ENCODE assay signal across 9 cellular contexts in the genomic region with DNA sequence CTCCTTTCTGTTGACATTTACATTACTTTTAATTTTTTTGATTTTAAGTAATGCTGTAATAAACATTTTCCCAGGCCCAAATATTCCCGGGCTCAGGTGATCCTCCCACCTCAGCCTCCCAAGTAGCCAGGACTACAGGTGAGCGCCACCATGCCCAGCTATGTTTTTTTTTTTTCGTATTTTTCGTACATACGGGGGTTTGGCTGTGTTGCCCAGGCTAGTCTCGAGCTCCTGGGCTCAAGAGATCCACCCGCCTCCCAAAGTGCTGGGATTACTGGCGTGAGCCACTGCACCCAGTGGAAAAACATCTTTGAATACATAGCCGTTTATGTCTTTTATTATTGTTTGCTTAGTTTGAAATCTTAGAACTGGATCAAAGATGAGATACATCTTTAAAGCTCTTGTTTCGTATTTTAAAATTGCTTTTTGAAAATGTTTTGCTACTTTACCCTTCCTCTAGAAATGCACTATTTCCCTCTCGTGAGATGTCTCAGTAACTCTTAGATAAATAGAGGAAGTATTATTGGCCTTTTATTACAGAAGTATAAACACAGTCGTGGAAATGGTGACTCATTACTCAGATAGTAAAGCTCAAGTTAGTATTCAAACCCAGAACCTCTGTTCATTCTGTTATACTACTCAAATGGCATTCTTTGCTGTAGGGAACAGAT. TPM values are rescaled to one million over a fixed set of nuclear protein-coding genes. Genes with fewer than 3 reads are reported as not detected.
DNase-seq lines count a peak whose midpoint lies in the region; ATAC-seq, FAIRE-seq and TF ChIP-seq lines count a peak whose summit lies in the region.
"Had no signal": no experiment of that assay in that cellular context is flagged by ENCODE, and none has a peak within 500 bp of the region (broad histone marks: within the 10 kb centered on the region; RNA-seq: fewer than 3 reads in every experiment).

No MANE protein-coding gene starts in this region.

- no peaks in the 10 kb centered on the region for H3K36me3 ChIP-seq in subcutaneous abdominal adipose tissue (ENCODE audit: control insufficient read depth in 5 of 5, insufficient read depth in 5 of 5, low read length in 5 of 5)

- peak overlapping the region; percentile 93 for H3K4me3 Mint-ChIP-seq in activated T-helper 17 cell treated with anti-CD3 and anti-CD28 coated beads, Interleukin-2, amount 50 U/mL, for 72 hours

- H3K27me3 ChIP-seq in subcutaneous abdominal adipose tissue (ENCODE audit: control insufficient read depth in 5 of 5, insufficient read depth in 4 of 5, low read length in 5 of 5) = no peaks in the 10 kb centered on the region

- no peaks in the 10 kb centered on the region for H3K9me3 ChIP-seq in subcutaneous abdominal adipose tissue (ENCODE audit: control insufficient read depth in 5 of 5, low read length in 5 of 5)

- no peaks in the 10 kb centered on the region for H3K9me3 Mint-ChIP-seq in activated T-helper 17 cell treated with anti-CD3 and anti-CD28 coated beads, Interleukin-2, amount 50 U/mL, for 72 hours

- peaks cover 27% of the 10 kb centered on the region for H3K4me1 Mint-ChIP-seq in activated T-helper 17 cell treated with anti-CD3 and anti-CD28 coated beads, Interleukin-2, amount 50 U/mL, for 72 hours

- H3K36me3 Mint-ChIP-seq in activated T-helper 17 cell treated with anti-CD3 and anti-CD28 coated beads, Interleukin-2, amount 50 U/mL, for 72 hours (ENCODE audit: low read depth) = peaks cover 58% of the 10 kb centered on the region

- ATAC-seq in activated T-helper 17 cell treated with anti-CD3 and anti-CD28 coated beads, Interleukin-2, amount 50 U/mL, for 72 hours (replicated peaks) = no peak
- ATAC-seq in HG02840 (IDR thresholded peaks at IDR 0.05; ENCODE audit: low FRiP score, unreplicated experiment) = no peak

- DNase-seq in D721Med (ENCODE audit: insufficient read length, low spot score) = no peak
- DNase-seq in KG1 (lab: John Stamatoyannopoulos, UW) = peak; percentile 38
- no peak for DNase-seq in NCI-H1417 (lab: John Stamatoyannopoulos, UW)
- no peak for DNase-seq in iPS-NIHi7 (ENCODE audit: extremely low spot score)

- H3K4me3 ChIP-seq in subcutaneous abdominal adipose tissue (ENCODE audit: low read depth in 1 of 5, low read length in 5 of 5) = peak overlapping the region; percentile 7 to 97 (median 44)

- peaks cover 0 to 36% (median 27%) of the 10 kb centered on the region in 5 donors for H3K4me1 ChIP-seq in subcutaneous abdominal adipose tissue (ENCODE audit: control insufficient read depth in 5 of 5, insufficient read depth in 5 of 5, low read length in 5 of 5)

- no peaks in the 10 kb centered on the region for H3K27me3 Mint-ChIP-seq in activated T-helper 17 cell treated with anti-CD3 and anti-CD28 coated beads, Interleukin-2, amount 50 U/mL, for 72 hours

- TF ChIP-seq CTCF in D721Med (IDR thresholded peaks at IDR 0.05; ENCODE audit: insufficient read depth, missing control alignments) = no peak

- peak overlapping the region; percentile 2 for H3K27ac ChIP-seq in subcutaneous abdominal adipose tissue (ENCODE audit: low read depth, low read length)

- FAIRE-seq in D721Med (lab: Jason Lieb, UNC) (peak; percentile 44), islet of Langerhans (lab: Jason Lieb, UNC) (peak; percentile 70)
- FAIRE-seq: TTC549 had no signal

- H3K27ac Mint-ChIP-seq in activated T-helper 17 cell treated with anti-CD3 and anti-CD28 coated beads, Interleukin-2, amount 50 U/mL, for 72 hours = peak overlapping the region; percentile 98

- H3K9ac ChIP-seq in subcutaneous abdominal adipose tissue (ENCODE audit: low read length in 5 of 5) = peak overlapping the region in 3 of 5 donors; percentile 25 to 98 (median 93)

RNA-seq across cellular contexts. Expression of a gene that starts 2.4 kb away (rescaled TPM):
- total RNA-seq in activated T-helper 17 cell treated with anti-CD3 and anti-CD28 coated beads, Interleukin-2, amount 50 U/mL, for 72 hours = 100 to 1,000 TPM in 1 of 2 donors, 10 to 100 TPM in 1; 99.5 to 106 TPM
